ENCODE assay signal across 16 cellular contexts in the genomic region with DNA sequence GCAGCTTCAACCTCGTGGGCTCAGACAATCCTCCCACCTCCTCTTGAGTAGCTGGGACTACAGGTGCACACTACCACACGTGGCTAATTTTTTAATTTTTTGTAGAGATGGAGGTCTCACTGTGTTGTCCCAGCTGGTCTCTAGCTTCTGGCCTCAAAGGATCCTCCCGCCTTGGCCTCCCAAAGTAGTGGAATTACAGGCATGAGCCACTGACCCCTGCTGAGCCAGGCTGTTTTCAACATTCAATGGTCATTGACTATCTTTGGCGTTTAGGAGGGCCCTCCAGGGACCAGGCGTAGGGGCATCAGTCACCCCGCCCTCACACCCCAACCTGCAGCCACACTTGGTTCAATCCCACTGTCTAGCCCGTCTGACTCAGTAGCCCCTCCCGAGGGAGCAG. TPM values are rescaled to one million over a fixed set of nuclear protein-coding genes. Genes with fewer than 3 reads are reported as not detected.
A peak's percentile ranks its signal among the peaks of the same experiment; 100 is the strongest.
DNase-seq lines count a peak whose midpoint lies in the region; ATAC-seq and TF ChIP-seq lines count a peak whose summit lies in the region.
"Had no signal": no experiment of that assay in that cellular context is flagged by ENCODE, and none has a peak within 500 bp of the region (broad histone marks: within the 10 kb centered on the region; RNA-seq: fewer than 3 reads in every experiment).

No MANE protein-coding gene starts in this region.

- H3K27ac Mint-ChIP-seq in activated CD4-positive, alpha-beta T cell treated with anti-CD3 and anti-CD28 coated beads, Interleukin-2, amount 10 ng/mL, durations not matched to agents 7 days and 5 days, result peak overlapping the region; percentile 19
- no peak overlapping the region for H3K27ac Mint-ChIP-seq in activated CD4-positive, alpha-beta T cell treated with anti-CD3 and anti-CD28 coated beads for 36 hours
- no peak overlapping the region for H3K27ac Mint-ChIP-seq in neural crest cell (ENCODE audit: unreplicated experiment)
- H3K27ac Mint-ChIP-seq: HFFc6 had no signal

- POLR2A ChIA-PET in activated CD4-positive, alpha-beta T cell treated with anti-CD3 and anti-CD28 coated beads, Interleukin-2, amount 10 ng/mL, durations not matched to agents 7 days and 5 days (lab: Charles Lee), result no interaction called here
- POLR2A ChIA-PET in activated CD4-positive, alpha-beta T cell treated with anti-CD3 and anti-CD28 coated beads for 36 hours (lab: Charles Lee), result no interaction called here
- POLR2A ChIA-PET in RWPE1 (lab: Yijun Ruan, JAX; ENCODE audit: low non-redundant PET), result no interaction called here

- no peaks in the 10 kb centered on the region for H3K9me3 ChIP-seq in BLaER1 treated with 17β-estradiol and CSF1 and Interleukin-3, amounts not matched to agents 10 nM and 100 nM (replicated peaks in 1 of 11)
- H3K9me3 ChIP-seq in esophagus squamous epithelium, result no peaks in the 10 kb centered on the region
- H3K9me3 ChIP-seq: Caco-2, HAP-1 had no signal

- H3K9ac ChIP-seq in BLaER1 treated with 17β-estradiol and CSF1 and Interleukin-3, amounts not matched to agents 10 nM and 100 nM, result no peak overlapping the region

- CTCF ChIA-PET in activated CD4-positive, alpha-beta T cell treated with anti-CD3 and anti-CD28 coated beads, Interleukin-2, amount 10 ng/mL, durations not matched to agents 7 days and 5 days (lab: Charles Lee), result interaction anchor here (1.3 kb wide), 1 partner anchor 145 kb away, joined by 4 read pairs; no protein-coding TSS in a partner anchor
- CTCF ChIA-PET in activated CD4-positive, alpha-beta T cell treated with anti-CD3 and anti-CD28 coated beads for 36 hours (lab: Charles Lee), result no interaction called here
- CTCF ChIA-PET in RWPE1 (lab: Yijun Ruan, JAX), result no interaction called here

- 74 to 83% methylated on average over 3 to 8 of the region's 8 CpGs for WGBS in esophagus squamous epithelium, 2 donors

- H3K4me3 ChIP-seq in BLaER1 treated with 17β-estradiol and CSF1 and Interleukin-3, amounts not matched to agents 10 nM and 100 nM, result no peak overlapping the region
- no peak overlapping the region for H3K4me3 ChIP-seq in esophagus squamous epithelium
- H3K4me3 ChIP-seq: HAP-1 had no signal

- H3K27me3 Mint-ChIP-seq in activated CD4-positive, alpha-beta T cell treated with anti-CD3 and anti-CD28 coated beads, Interleukin-2, amount 10 ng/mL, durations not matched to agents 7 days and 5 days, result no peaks in the 10 kb centered on the region
- H3K27me3 Mint-ChIP-seq in activated CD4-positive, alpha-beta T cell treated with anti-CD3 and anti-CD28 coated beads for 36 hours, result no peaks in the 10 kb centered on the region
- H3K27me3 Mint-ChIP-seq in neural crest cell (ENCODE audit: low read depth), result no peaks in the 10 kb centered on the region
- H3K27me3 Mint-ChIP-seq: CD8-positive, alpha-beta memory T cell had no signal

- H3K4me3 Mint-ChIP-seq in activated CD4-positive, alpha-beta T cell treated with anti-CD3 and anti-CD28 coated beads, Interleukin-2, amount 10 ng/mL, durations not matched to agents 7 days and 5 days, result no peak overlapping the region
- no peak overlapping the region for H3K4me3 Mint-ChIP-seq in activated CD4-positive, alpha-beta T cell treated with anti-CD3 and anti-CD28 coated beads for 36 hours
- H3K4me3 Mint-ChIP-seq in neural crest cell, result peak overlapping the region; percentile 34
- H3K4me3 Mint-ChIP-seq: HFFc6 had no signal

- ATAC-seq in activated CD4-positive, alpha-beta T cell treated with anti-CD3 and anti-CD28 coated beads for 36 hours, result no peak
- ATAC-seq in GM18907 (IDR thresholded peaks at IDR 0.05; ENCODE audit: unreplicated experiment) (no peak), HG03135 (IDR thresholded peaks at IDR 0.05; ENCODE audit: unreplicated experiment) (no peak)

- H3K4me1 Mint-ChIP-seq in activated CD4-positive, alpha-beta T cell treated with anti-CD3 and anti-CD28 coated beads, Interleukin-2, amount 10 ng/mL, durations not matched to agents 7 days and 5 days, result peaks cover 18% of the 10 kb centered on the region
- H3K4me1 Mint-ChIP-seq in activated CD4-positive, alpha-beta T cell treated with anti-CD3 and anti-CD28 coated beads for 36 hours, result peaks cover 8% of the 10 kb centered on the region
- peaks cover 13% of the 10 kb centered on the region for H3K4me1 Mint-ChIP-seq in neural crest cell

- no peaks in the 10 kb centered on the region for H3K9me3 Mint-ChIP-seq in activated CD4-positive, alpha-beta T cell treated with anti-CD3 and anti-CD28 coated beads, Interleukin-2, amount 10 ng/mL, durations not matched to agents 7 days and 5 days
- no peaks in the 10 kb centered on the region for H3K9me3 Mint-ChIP-seq in activated CD4-positive, alpha-beta T cell treated with anti-CD3 and anti-CD28 coated beads for 36 hours (ENCODE audit: low read depth)
- H3K9me3 Mint-ChIP-seq in neural crest cell, result no peaks in the 10 kb centered on the region
- H3K9me3 Mint-ChIP-seq: CD8-positive, alpha-beta memory T cell; HFFc6 had no signal

- peaks cover 19 to 72% (median 39%) of the 10 kb centered on the region in 11 experiments for H3K36me3 ChIP-seq in BLaER1 treated with 17β-estradiol and CSF1 and Interleukin-3, amounts not matched to agents 10 nM and 100 nM
- H3K36me3 ChIP-seq in esophagus squamous epithelium, result peaks cover 0 to 52% (median 0%) of the 10 kb centered on the region in 3 donors

- peak overlapping the region in 6 of 11 experiments; percentile 15 to 34 (median 23); a peak in 5 of 22 replicates for H3K4me2 ChIP-seq in BLaER1 treated with 17β-estradiol and CSF1 and Interleukin-3, amounts not matched to agents 10 nM and 100 nM

- no peak for TF ChIP-seq POLR2A in esophagus squamous epithelium (IDR thresholded peaks at IDR 0.05)

- DNase-seq in activated CD4-positive, alpha-beta T cell treated with anti-CD3 and anti-CD28 coated beads, Interleukin-2, amount 10 ng/mL, durations not matched to agents 7 days and 5 days, result no peak
- no peak for DNase-seq in activated CD4-positive, alpha-beta T cell treated with anti-CD3 and anti-CD28 coated beads for 36 hours
- DNase-seq in RWPE1 (ENCODE audit: low spot score), result no peak
- DNase-seq in neural crest cell (ENCODE audit: low read depth, low spot score), result no peak
- no peak for DNase-seq in esophagus squamous epithelium (lab: John Stamatoyannopoulos, UW)
- DNase-seq: CD8-positive, alpha-beta memory T cell; GF-D8; HFFc6 had no signal

- no peaks in the 10 kb centered on the region for H3K27me3 ChIP-seq in BLaER1 treated with 17β-estradiol and CSF1 and Interleukin-3, amounts not matched to agents 10 nM and 100 nM
- no peaks in the 10 kb centered on the region for H3K27me3 ChIP-seq in esophagus squamous epithelium

- peaks cover 10 to 83% (median 50%) of the 10 kb centered on the region in 11 experiments; a peak in 20 of 22 replicates for H4K20me1 ChIP-seq in BLaER1 treated with 17β-estradiol and CSF1 and Interleukin-3, amounts not matched to agents 10 nM and 100 nM

- H3K27ac ChIP-seq in BLaER1 treated with 17β-estradiol and CSF1 and Interleukin-3, amounts not matched to agents 10 nM and 100 nM, result no peak overlapping the region
- peak overlapping the region; percentile 17; the same call in 1 of the 2 replicates for H3K27ac ChIP-seq in RWPE1
- H3K27ac ChIP-seq in esophagus squamous epithelium, result no peak overlapping the region
- H3K27ac ChIP-seq: 22Rv1 had no signal

- peaks cover 17 to 46% (median 32%) of the 10 kb centered on the region in 10 experiments for H3K4me1 ChIP-seq in BLaER1 treated with 17β-estradiol and CSF1 and Interleukin-3, amounts not matched to agents 10 nM and 100 nM
- H3K4me1 ChIP-seq in esophagus squamous epithelium, result peaks cover 8 to 21% (median 11%) of the 10 kb centered on the region in 3 donors
- H3K4me1 ChIP-seq: HAP-1 had no signal

- no peak for TF ChIP-seq CTCF in RWPE1 (conservative IDR thresholded peaks at IDR 0.05; ENCODE audit: low read depth)
- TF ChIP-seq CTCF in neural crest cell (conservative IDR thresholded peaks at IDR 0.05), result no peak
- no peak for TF ChIP-seq CTCF in esophagus squamous epithelium (IDR thresholded peaks at IDR 0.05)

- intact Hi-C loops in activated CD4-positive, alpha-beta T cell treated with anti-CD3 and anti-CD28 coated beads for 36 hours (cut with DNase I, micrococcal nuclease), result loop anchor here (5.0 kb wide), 1 partner anchor 1300 kb away; no protein-coding TSS in a partner anchor
- intact Hi-C loops in esophagus squamous epithelium (cut with DNase I), result loop anchor here (5.0 kb wide), 1 partner anchor 1300 kb away; no protein-coding TSS in a partner anchor

- H3K36me3 Mint-ChIP-seq in activated CD4-positive, alpha-beta T cell treated with anti-CD3 and anti-CD28 coated beads, Interleukin-2, amount 10 ng/mL, durations not matched to agents 7 days and 5 days (ENCODE audit: low read depth), result peaks cover 10% of the 10 kb centered on the region
- H3K36me3 Mint-ChIP-seq in activated CD4-positive, alpha-beta T cell treated with anti-CD3 and anti-CD28 coated beads for 36 hours (ENCODE audit: low read depth), result peaks cover 8% of the 10 kb centered on the region
- peaks cover 3% of the 10 kb centered on the region for H3K36me3 Mint-ChIP-seq in neural crest cell (ENCODE audit: low read depth)

RNA-seq across cellular contexts. Expression of a gene that starts 5.2 kb away (rescaled TPM):
- 100 to 1,000 TPM; 387 to 417 TPM for total RNA-seq in activated CD4-positive, alpha-beta T cell treated with anti-CD3 and anti-CD28 coated beads, Interleukin-2, amount 10 ng/mL, durations not matched to agents 7 days and 5 days
- 100 to 1,000 TPM; 281 to 343 TPM for total RNA-seq in activated CD4-positive, alpha-beta T cell treated with anti-CD3 and anti-CD28 coated beads for 36 hours
- total RNA-seq in neural crest cell (240 and 242 TPM in 2 replicates), esophagus squamous epithelium (100 to 1,000 TPM in 3 of 4 donors, 10 to 100 TPM in 1; 97.4 to 180 (median 142) TPM)

RNA-seq across cellular contexts. Expression of a gene that starts 5.9 kb away (rescaled TPM):
- 10 to 100 TPM; 70.9 to 71.3 TPM for total RNA-seq in activated CD4-positive, alpha-beta T cell treated with anti-CD3 and anti-CD28 coated beads, Interleukin-2, amount 10 ng/mL, durations not matched to agents 7 days and 5 days
- total RNA-seq in activated CD4-positive, alpha-beta T cell treated with anti-CD3 and anti-CD28 coated beads for 36 hours, result 10 to 100 TPM; 73.8 to 78.6 TPM
- total RNA-seq in neural crest cell, result 91.7 and 103 TPM in 2 replicates
- total RNA-seq in esophagus squamous epithelium, result 10 to 100 TPM; 34.1 to 50.6 (median 40.6) TPM

RNA-seq across cellular contexts. Expression of a gene that starts 11.0 kb away (rescaled TPM):
- total RNA-seq in activated CD4-positive, alpha-beta T cell treated with anti-CD3 and anti-CD28 coated beads, Interleukin-2, amount 10 ng/mL, durations not matched to agents 7 days and 5 days, result not detected
- total RNA-seq in activated CD4-positive, alpha-beta T cell treated with anti-CD3 and anti-CD28 coated beads for 36 hours, result not detected
- total RNA-seq in neural crest cell (not detected in 2 replicates), esophagus squamous epithelium (not detected)
- total RNA-seq: A673; CD8-positive, alpha-beta memory T cell; H1; HFFc6 had no signal

RNA-seq across cellular contexts. Expression of a gene that starts 42.4 kb away (rescaled TPM):
- total RNA-seq in activated CD4-positive, alpha-beta T cell treated with anti-CD3 and anti-CD28 coated beads, Interleukin-2, amount 10 ng/mL, durations not matched to agents 7 days and 5 days, result 1 to 10 TPM; 1.1 to 1.7 TPM
- total RNA-seq in activated CD4-positive, alpha-beta T cell treated with anti-CD3 and anti-CD28 coated beads for 36 hours, result 1 to 10 TPM; 2.5 to 3.2 TPM
- 12.6 and 13.9 TPM in 2 replicates for total RNA-seq in neural crest cell
- total RNA-seq in esophagus squamous epithelium, result 1 to 10 TPM in 1 of 4 donors, under 1 TPM in 3; 0.31 to 4.4 (median 0.70) TPM

RNA-seq across cellular contexts. Expression of a gene that starts 58.2 kb away (rescaled TPM):
- not detected for total RNA-seq in activated CD4-positive, alpha-beta T cell treated with anti-CD3 and anti-CD28 coated beads, Interleukin-2, amount 10 ng/mL, durations not matched to agents 7 days and 5 days
- total RNA-seq in activated CD4-positive, alpha-beta T cell treated with anti-CD3 and anti-CD28 coated beads for 36 hours, result not detected
- total RNA-seq in neural crest cell, result 8.4 and 11.0 TPM in 2 replicates
- total RNA-seq in esophagus squamous epithelium, result not detected
- total RNA-seq: A673; CD8-positive, alpha-beta memory T cell; HFFc6 had no signal
